1 cellular context compared by ENCODE assay signal in the genomic region with DNA sequence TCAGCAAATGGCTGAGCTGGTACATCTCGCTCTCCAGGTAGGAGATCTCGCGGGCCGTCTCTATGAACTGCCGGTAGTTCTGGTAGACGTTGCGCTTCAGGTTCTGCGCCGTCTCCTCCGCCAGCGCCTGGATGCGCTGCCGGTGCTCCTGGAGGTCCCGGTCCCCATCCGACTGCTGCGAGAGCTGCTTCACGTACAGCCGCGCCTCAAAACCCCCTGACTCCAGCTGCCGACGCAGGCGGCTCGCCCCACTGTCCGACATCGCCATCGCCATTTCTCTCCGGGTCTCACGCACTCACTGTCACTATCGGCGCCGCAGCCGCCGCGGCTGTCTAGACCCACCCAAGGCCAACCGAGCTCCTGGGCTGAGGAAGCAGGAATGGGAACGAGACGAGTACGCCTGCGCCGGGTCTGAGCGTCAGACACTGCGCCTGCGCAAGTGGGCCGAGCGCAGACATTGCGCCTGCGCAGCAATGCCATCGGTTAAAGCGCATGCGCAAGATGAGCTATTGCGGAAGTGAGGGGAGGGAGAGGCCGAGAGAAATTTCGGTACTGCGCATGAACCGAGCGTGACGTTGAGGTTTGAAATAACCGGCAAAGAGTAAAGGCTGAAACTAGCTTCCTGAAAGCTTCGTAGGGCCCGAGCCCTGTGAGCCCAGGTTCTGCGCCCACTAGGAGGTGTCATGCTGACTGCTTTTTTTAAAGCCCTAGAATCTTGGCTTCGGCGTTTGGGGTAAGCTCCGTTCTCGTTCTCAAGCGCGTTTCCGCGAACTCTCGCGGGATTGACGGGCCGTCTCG.
A peak's percentile ranks its signal among the peaks of the same experiment; 100 is the strongest.
TF ChIP-seq lines count a peak whose summit lies in the region.

A gene with protein sequence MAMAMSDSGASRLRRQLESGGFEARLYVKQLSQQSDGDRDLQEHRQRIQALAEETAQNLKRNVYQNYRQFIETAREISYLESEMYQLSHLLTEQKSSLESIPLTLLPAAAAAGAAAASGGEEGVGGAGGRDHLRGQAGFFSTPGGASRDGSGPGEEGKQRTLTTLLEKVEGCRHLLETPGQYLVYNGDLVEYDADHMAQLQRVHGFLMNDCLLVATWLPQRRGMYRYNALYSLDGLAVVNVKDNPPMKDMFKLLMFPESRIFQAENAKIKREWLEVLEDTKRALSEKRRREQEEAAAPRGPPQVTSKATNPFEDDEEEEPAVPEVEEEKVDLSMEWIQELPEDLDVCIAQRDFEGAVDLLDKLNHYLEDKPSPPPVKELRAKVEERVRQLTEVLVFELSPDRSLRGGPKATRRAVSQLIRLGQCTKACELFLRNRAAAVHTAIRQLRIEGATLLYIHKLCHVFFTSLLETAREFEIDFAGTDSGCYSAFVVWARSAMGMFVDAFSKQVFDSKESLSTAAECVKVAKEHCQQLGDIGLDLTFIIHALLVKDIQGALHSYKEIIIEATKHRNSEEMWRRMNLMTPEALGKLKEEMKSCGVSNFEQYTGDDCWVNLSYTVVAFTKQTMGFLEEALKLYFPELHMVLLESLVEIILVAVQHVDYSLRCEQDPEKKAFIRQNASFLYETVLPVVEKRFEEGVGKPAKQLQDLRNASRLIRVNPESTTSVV (minus strand): TSS at position 381 of the 798 bp plus-strand sequence. CDS start 107 bp downstream, at position 274.

TF ChIP-seq in HepG2, 621 proteins besides CTCF, POLR2A, EP300 and RAD21 (continued from another document):
- TF ChIP-seq, protein P1, sequence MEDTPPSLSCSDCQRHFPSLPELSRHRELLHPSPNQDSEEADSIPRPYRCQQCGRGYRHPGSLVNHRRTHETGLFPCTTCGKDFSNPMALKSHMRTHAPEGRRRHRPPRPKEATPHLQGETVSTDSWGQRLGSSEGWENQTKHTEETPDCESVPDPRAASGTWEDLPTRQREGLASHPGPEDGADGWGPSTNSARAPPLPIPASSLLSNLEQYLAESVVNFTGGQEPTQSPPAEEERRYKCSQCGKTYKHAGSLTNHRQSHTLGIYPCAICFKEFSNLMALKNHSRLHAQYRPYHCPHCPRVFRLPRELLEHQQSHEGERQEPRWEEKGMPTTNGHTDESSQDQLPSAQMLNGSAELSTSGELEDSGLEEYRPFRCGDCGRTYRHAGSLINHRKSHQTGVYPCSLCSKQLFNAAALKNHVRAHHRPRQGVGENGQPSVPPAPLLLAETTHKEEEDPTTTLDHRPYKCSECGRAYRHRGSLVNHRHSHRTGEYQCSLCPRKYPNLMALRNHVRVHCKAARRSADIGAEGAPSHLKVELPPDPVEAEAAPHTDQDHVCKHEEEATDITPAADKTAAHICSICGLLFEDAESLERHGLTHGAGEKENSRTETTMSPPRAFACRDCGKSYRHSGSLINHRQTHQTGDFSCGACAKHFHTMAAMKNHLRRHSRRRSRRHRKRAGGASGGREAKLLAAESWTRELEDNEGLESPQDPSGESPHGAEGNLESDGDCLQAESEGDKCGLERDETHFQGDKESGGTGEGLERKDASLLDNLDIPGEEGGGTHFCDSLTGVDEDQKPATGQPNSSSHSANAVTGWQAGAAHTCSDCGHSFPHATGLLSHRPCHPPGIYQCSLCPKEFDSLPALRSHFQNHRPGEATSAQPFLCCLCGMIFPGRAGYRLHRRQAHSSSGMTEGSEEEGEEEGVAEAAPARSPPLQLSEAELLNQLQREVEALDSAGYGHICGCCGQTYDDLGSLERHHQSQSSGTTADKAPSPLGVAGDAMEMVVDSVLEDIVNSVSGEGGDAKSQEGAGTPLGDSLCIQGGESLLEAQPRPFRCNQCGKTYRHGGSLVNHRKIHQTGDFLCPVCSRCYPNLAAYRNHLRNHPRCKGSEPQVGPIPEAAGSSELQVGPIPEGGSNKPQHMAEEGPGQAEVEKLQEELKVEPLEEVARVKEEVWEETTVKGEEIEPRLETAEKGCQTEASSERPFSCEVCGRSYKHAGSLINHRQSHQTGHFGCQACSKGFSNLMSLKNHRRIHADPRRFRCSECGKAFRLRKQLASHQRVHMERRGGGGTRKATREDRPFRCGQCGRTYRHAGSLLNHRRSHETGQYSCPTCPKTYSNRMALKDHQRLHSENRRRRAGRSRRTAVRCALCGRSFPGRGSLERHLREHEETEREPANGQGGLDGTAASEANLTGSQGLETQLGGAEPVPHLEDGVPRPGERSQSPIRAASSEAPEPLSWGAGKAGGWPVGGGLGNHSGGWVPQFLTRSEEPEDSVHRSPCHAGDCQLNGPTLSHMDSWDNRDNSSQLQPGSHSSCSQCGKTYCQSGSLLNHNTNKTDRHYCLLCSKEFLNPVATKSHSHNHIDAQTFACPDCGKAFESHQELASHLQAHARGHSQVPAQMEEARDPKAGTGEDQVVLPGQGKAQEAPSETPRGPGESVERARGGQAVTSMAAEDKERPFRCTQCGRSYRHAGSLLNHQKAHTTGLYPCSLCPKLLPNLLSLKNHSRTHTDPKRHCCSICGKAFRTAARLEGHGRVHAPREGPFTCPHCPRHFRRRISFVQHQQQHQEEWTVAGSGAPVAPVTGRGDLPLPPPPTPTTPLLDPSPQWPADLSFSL (CRISPR knock-in tag; IDR thresholded peaks at IDR 0.05), result no peak
- 0 out of 2 replicates have a peak, but pooled peaks have one; percentile 25 for TF ChIP-seq ZNF44 (CRISPR knock-in tag; IDR thresholded peaks at IDR 0.05)
- peak; percentile 94 for TF ChIP-seq SAP130 (CRISPR knock-in tag; IDR thresholded peaks at IDR 0.05; ENCODE audit: low read depth)
- TF ChIP-seq, protein P2, sequence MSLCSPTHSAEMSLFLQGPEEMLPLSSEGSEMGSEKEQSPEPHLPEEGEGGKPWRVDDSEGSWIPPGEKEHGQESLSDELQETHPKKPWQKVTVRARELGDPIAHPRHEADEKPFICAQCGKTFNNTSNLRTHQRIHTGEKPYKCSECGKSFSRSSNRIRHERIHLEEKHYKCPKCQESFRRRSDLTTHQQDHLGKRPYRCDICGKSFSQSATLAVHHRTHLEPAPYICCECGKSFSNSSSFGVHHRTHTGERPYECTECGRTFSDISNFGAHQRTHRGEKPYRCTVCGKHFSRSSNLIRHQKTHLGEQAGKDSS (CRISPR knock-in tag; IDR thresholded peaks at IDR 0.05; ENCODE audit: borderline replicate concordance, low read depth), result peak; percentile 62; the same call in 1 of the 2 replicates
- peak; percentile 12; the same call in 1 of the 2 replicates for TF ChIP-seq TGIF2 (CRISPR knock-in tag; IDR thresholded peaks at IDR 0.05)
- TF ChIP-seq, protein P3, sequence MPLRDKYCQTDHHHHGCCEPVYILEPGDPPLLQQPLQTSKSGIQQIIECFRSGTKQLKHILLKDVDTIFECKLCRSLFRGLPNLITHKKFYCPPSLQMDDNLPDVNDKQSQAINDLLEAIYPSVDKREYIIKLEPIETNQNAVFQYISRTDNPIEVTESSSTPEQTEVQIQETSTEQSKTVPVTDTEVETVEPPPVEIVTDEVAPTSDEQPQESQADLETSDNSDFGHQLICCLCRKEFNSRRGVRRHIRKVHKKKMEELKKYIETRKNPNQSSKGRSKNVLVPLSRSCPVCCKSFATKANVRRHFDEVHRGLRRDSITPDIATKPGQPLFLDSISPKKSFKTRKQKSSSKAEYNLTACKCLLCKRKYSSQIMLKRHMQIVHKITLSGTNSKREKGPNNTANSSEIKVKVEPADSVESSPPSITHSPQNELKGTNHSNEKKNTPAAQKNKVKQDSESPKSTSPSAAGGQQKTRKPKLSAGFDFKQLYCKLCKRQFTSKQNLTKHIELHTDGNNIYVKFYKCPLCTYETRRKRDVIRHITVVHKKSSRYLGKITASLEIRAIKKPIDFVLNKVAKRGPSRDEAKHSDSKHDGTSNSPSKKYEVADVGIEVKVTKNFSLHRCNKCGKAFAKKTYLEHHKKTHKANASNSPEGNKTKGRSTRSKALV (CRISPR knock-in tag; IDR thresholded peaks at IDR 0.05), result 0 out of 2 replicates have a peak, but pooled peaks have one; percentile 12
- peak; percentile 100 for TF ChIP-seq ELF1 (CRISPR knock-in tag; IDR thresholded peaks at IDR 0.05)
- TF ChIP-seq REPIN1 (CRISPR knock-in tag; IDR thresholded peaks at IDR 0.05; ENCODE audit: borderline replicate concordance, low read depth), result peak; percentile 62; the same call in 1 of the 2 replicates
- no peak for TF ChIP-seq SSRP1 (CRISPR knock-in tag; IDR thresholded peaks at IDR 0.05)
- 0 out of 2 replicates have a peak, but pooled peaks have one; percentile 40 for TF ChIP-seq ZNF614 (CRISPR knock-in tag; IDR thresholded peaks at IDR 0.05; ENCODE audit: borderline replicate concordance)
- TF ChIP-seq ZNF776 (CRISPR knock-in tag; IDR thresholded peaks at IDR 0.05), result 0 out of 2 replicates have a peak, but pooled peaks have one; percentile 14
- 0 out of 2 replicates have a peak, but pooled peaks have one; percentile 23 for TF ChIP-seq ZNF768 (CRISPR knock-in tag; IDR thresholded peaks at IDR 0.05)
- TF ChIP-seq ZSCAN29 (CRISPR knock-in tag; conservative IDR thresholded peaks at IDR 0.05), result 0 out of 2 replicates have a peak, but pooled peaks have one; percentile 17
- peak; percentile 46; the same call in 1 of the 2 replicates for TF ChIP-seq ZNF564 (CRISPR knock-in tag; IDR thresholded peaks at IDR 0.05)
- TF ChIP-seq, protein P4, sequence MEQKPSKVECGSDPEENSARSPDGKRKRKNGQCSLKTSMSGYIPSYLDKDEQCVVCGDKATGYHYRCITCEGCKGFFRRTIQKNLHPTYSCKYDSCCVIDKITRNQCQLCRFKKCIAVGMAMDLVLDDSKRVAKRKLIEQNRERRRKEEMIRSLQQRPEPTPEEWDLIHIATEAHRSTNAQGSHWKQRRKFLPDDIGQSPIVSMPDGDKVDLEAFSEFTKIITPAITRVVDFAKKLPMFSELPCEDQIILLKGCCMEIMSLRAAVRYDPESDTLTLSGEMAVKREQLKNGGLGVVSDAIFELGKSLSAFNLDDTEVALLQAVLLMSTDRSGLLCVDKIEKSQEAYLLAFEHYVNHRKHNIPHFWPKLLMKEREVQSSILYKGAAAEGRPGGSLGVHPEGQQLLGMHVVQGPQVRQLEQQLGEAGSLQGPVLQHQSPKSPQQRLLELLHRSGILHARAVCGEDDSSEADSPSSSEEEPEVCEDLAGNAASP (CRISPR knock-in tag; IDR thresholded peaks at IDR 0.05; ENCODE audit: borderline replicate concordance), result no peak
- TF ChIP-seq, protein P5, sequence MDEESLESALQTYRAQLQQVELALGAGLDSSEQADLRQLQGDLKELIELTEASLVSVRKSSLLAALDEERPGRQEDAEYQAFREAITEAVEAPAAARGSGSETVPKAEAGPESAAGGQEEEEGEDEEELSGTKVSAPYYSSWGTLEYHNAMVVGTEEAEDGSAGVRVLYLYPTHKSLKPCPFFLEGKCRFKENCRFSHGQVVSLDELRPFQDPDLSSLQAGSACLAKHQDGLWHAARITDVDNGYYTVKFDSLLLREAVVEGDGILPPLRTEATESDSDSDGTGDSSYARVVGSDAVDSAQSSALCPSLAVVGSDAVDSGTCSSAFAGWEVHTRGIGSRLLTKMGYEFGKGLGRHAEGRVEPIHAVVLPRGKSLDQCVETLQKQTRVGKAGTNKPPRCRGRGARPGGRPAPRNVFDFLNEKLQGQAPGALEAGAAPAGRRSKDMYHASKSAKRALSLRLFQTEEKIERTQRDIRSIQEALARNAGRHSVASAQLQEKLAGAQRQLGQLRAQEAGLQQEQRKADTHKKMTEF (CRISPR knock-in tag; IDR thresholded peaks at IDR 0.05), result peak; percentile 66
- TF ChIP-seq, protein P6, sequence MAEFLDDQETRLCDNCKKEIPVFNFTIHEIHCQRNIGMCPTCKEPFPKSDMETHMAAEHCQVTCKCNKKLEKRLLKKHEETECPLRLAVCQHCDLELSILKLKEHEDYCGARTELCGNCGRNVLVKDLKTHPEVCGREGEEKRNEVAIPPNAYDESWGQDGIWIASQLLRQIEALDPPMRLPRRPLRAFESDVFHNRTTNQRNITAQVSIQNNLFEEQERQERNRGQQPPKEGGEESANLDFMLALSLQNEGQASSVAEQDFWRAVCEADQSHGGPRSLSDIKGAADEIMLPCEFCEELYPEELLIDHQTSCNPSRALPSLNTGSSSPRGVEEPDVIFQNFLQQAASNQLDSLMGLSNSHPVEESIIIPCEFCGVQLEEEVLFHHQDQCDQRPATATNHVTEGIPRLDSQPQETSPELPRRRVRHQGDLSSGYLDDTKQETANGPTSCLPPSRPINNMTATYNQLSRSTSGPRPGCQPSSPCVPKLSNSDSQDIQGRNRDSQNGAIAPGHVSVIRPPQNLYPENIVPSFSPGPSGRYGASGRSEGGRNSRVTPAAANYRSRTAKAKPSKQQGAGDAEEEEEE (CRISPR knock-in tag; IDR thresholded peaks at IDR 0.05; ENCODE audit: borderline replicate concordance), result peak; percentile 19; the same call in 1 of the 2 replicates
- TF ChIP-seq ZNF205 (CRISPR knock-in tag; IDR thresholded peaks at IDR 0.05), result no peak; the same call in 1 of the 2 replicates
- peak; percentile 28 for TF ChIP-seq AGO1 (IDR thresholded peaks at IDR 0.05; ENCODE audit: low read depth, low read length, poor library complexity, severe bottlenecking)
- peak; percentile 92; the same call in 1 of the 2 replicates for TF ChIP-seq PAX8 (CRISPR knock-in tag; IDR thresholded peaks at IDR 0.05; ENCODE audit: borderline replicate concordance)
- 0 out of 2 replicates have a peak, but pooled peaks have one; percentile 23 for TF ChIP-seq GATAD2A (CRISPR knock-in tag; IDR thresholded peaks at IDR 0.05)
- peak; percentile 14 for TF ChIP-seq PTBP1 (IDR thresholded peaks at IDR 0.05; ENCODE audit: low read depth, low read length, poor library complexity, severe bottlenecking)
- TF ChIP-seq NCOA1 (CRISPR knock-in tag; IDR thresholded peaks at IDR 0.05), result no peak
- TF ChIP-seq, protein P7, sequence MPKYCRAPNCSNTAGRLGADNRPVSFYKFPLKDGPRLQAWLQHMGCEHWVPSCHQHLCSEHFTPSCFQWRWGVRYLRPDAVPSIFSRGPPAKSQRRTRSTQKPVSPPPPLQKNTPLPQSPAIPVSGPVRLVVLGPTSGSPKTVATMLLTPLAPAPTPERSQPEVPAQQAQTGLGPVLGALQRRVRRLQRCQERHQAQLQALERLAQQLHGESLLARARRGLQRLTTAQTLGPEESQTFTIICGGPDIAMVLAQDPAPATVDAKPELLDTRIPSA (CRISPR knock-in tag; IDR thresholded peaks at IDR 0.05; ENCODE audit: borderline replicate concordance), result 0 out of 2 replicates have a peak, but pooled peaks have one; percentile 80
- TF ChIP-seq, protein P8, sequence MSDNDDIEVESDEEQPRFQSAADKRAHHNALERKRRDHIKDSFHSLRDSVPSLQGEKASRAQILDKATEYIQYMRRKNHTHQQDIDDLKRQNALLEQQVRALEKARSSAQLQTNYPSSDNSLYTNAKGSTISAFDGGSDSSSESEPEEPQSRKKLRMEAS (IDR thresholded peaks at IDR 0.05), result 0 out of 2 replicates have a peak, but pooled peaks have one; percentile 26
TF ChIP-seq in HepG2: peak in this region for 191.
